Comparison of ENCODE assay signal across 9 cellular contexts in genomic region chr1:212470059-212470458, GRCh38. TPM values are rescaled to one million over a fixed set of nuclear protein-coding genes. Genes with fewer than 3 reads are reported as not detected.
DNase-seq lines count a peak whose midpoint lies in the region; ATAC-seq and TF ChIP-seq lines count a peak whose summit lies in the region.
"Had no signal": no experiment of that assay in that cellular context is flagged by ENCODE, and none has a peak within 500 bp of the region (broad histone marks: within the 10 kb centered on the region; RNA-seq: fewer than 3 reads in every experiment).

No MANE protein-coding gene starts in this region.

- H3K4me3 ChIP-seq in dorsolateral prefrontal cortex (peak overlapping the region in 26 of 59 donors; percentile 2 to 36 (median 14)), upper lobe of left lung (no peak overlapping the region)

- no peaks in the 10 kb centered on the region for H3K36me3 Mint-ChIP-seq in mesothelial cell of epicardium

- H3K27me3 ChIP-seq in dorsolateral prefrontal cortex (no peaks in the 10 kb centered on the region), upper lobe of left lung (no peaks in the 10 kb centered on the region)

- peaks cover 36% of the 10 kb centered on the region for H3K4me1 Mint-ChIP-seq in mesothelial cell of epicardium

- ATAC-seq in upper lobe of left lung (ENCODE audit: low FRiP score in 2 of 2) (peak; percentile 81 to 96), HG03097 (IDR thresholded peaks at IDR 0.05; ENCODE audit: low FRiP score, unreplicated experiment) (no peak)

- 56 to 65% methylated on average over 13 to 15 of the region's 15 CpGs for WGBS in upper lobe of left lung, 2 donors

- H3K4me1 ChIP-seq in upper lobe of left lung: peaks cover 0 to 9% (median 0%) of the 10 kb centered on the region in 4 donors

- TF ChIP-seq POLR2A in upper lobe of left lung (IDR thresholded peaks at IDR 0.05): no peak

- no peaks in the 10 kb centered on the region for H3K36me3 ChIP-seq in upper lobe of left lung

- intact Hi-C loops in dorsolateral prefrontal cortex (cut with DNase I): loop anchor here in 1 of 2 donors (5.0 kb wide), 1 partner anchor 87 kb away; no protein-coding TSS in a partner anchor

- peak; percentile 77 for DNase-seq in NCI-H460 (ENCODE audit: extremely low read depth, low read depth)
- DNase-seq in dorsolateral prefrontal cortex: peak; percentile 22 to 96 (median 92)
- DNase-seq in mesothelial cell of epicardium (ENCODE audit: low spot score in 2 of 2, unreplicated experiment in 2 of 2): no peak
- DNase-seq in upper lobe of left lung: peak in 1 of 2 donors; percentile 41
- DNase-seq in activated CD4-positive, alpha-beta T cell treated with anti-CD3 and anti-CD28 coated beads, Interleukin-2, amount 50 U/mL, for 1 hour: no peak
- DNase-seq in stimulated activated CD4-positive, alpha-beta T cell treated with anti-CD3 and anti-CD28 coated beads, Interleukin-2, amount 100 ng/mL, for 48 hours: no peak
- no peak for DNase-seq in NCI-H2227 (lab: John Stamatoyannopoulos, UW; ENCODE audit: unreplicated experiment)

- TF ChIP-seq EP300 in upper lobe of left lung (IDR thresholded peaks at IDR 0.05): no peak

- H3K27ac ChIP-seq in dorsolateral prefrontal cortex (peak overlapping the region; percentile 3 to 99 (median 90)), upper lobe of left lung (peak overlapping the region in 1 of 4 donors; percentile 21)
- H3K27ac ChIP-seq: VCaP had no signal

- H3K9me3 Mint-ChIP-seq in mesothelial cell of epicardium: no peaks in the 10 kb centered on the region

- TF ChIP-seq CTCF in dorsolateral prefrontal cortex (IDR thresholded peaks at IDR 0.05 in 54 of 56, conservative IDR thresholded peaks at IDR 0.05 in 2 of 56; ENCODE audit: low read depth in 1 of 56, partially characterized antibody in 56 of 56) (peak in 7 of 56 donors; percentile 7 to 44 (median 22)), mesothelial cell of epicardium (IDR thresholded peaks at IDR 0.05; ENCODE audit: unreplicated experiment) (no peak), upper lobe of left lung (IDR thresholded peaks at IDR 0.05) (no peak)

- no peaks in the 10 kb centered on the region for H3K27me3 Mint-ChIP-seq in mesothelial cell of epicardium (ENCODE audit: low read depth)

- H3K9me3 ChIP-seq in upper lobe of left lung: no peaks in the 10 kb centered on the region

- H3K4me3 Mint-ChIP-seq in mesothelial cell of epicardium: no peak overlapping the region

- peak overlapping the region; percentile 73 for H3K27ac Mint-ChIP-seq in mesothelial cell of epicardium

RNA-seq across cellular contexts. Expression of gene NENF, which starts 37.3 kb away (rescaled TPM):
- 101 and 137 TPM in 2 replicates for total RNA-seq in NCI-H460 (2014; rRNA removed; shearing (Covaris generic))
- 41.7 and 203 TPM in 2 replicates for polyA plus RNA-seq in NCI-H460 (2014; cell fraction: nucleus; rRNA removed)
- 100 to 1,000 TPM in 3 of 120 experiments, 10 to 100 TPM in 117; 43.3 to 144 (median 67.5) TPM for total RNA-seq in dorsolateral prefrontal cortex
- total RNA-seq in mesothelial cell of epicardium: 35.8 to 39.3 TPM (median 36.2 TPM) in 3 replicates
- total RNA-seq in upper lobe of left lung: 10 to 100 TPM; 21.0 to 67.5 (median 50.1) TPM

RNA-seq across cellular contexts. Expression of gene PACC1, which starts 55.4 kb away (rescaled TPM):
- 30.8 and 36.5 TPM in 2 replicates for total RNA-seq in NCI-H460 (2014; rRNA removed; shearing (Covaris generic))
- polyA plus RNA-seq in NCI-H460 (2014; cell fraction: nucleus; rRNA removed): 38.2 and 39.7 TPM in 2 replicates
- 10 to 100 TPM in 118 of 120 experiments, 1 to 10 TPM in 2; 6.9 to 82.7 (median 24.1) TPM for total RNA-seq in dorsolateral prefrontal cortex
- total RNA-seq in mesothelial cell of epicardium: 18.6 to 21.7 TPM (median 21.1 TPM) in 3 replicates
- total RNA-seq in upper lobe of left lung: 10 to 100 TPM in 2 of 6 donors, 1 to 10 TPM in 4; 3.7 to 10.5 (median 7.8) TPM

Comparison
In these comparisons a context has a peak if more than half of its experiments do, and no peak if none do; other contexts are left out.
1. DNase-seq: peak in NCI-H460 (single experiment) and dorsolateral prefrontal cortex (10 of 10); none in mesothelial cell of epicardium (0 of 2), activated CD4-positive, alpha-beta T cell treated with anti-CD3 and anti-CD28 coated beads, Interleukin-2, amount 50 U/mL, for 1 hour (single experiment), stimulated activated CD4-positive, alpha-beta T cell treated with anti-CD3 and anti-CD28 coated beads, Interleukin-2, amount 100 ng/mL, for 48 hours (0 of 2) and NCI-H2227 (single experiment).